In the genomic region with DNA sequence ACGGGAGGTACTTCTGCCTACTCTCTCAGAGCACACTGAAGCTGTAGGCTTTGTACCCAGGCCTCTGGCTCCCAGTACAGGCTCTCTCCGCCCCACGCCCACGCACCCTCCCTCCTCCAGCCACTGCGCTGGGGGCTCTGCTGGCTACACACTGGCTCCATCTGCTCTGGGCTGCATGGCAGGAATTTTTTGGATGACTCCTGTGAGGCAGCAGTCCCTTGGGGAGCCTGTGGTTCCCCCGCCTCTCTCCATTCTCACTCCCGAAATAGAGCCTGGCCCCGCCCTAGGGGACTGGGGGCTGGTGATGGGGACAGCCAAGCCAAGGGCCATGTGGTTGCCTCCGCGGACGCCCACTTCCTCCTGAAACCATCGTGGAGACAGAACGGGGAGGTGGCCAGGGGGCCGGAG, we compare ENCODE assay signal across 15 cellular contexts. TPM values are rescaled to one million over a fixed set of nuclear protein-coding genes. Genes with fewer than 3 reads are reported as not detected.
DNase-seq lines count a peak whose midpoint lies in the region; ATAC-seq, FAIRE-seq and TF ChIP-seq lines count a peak whose summit lies in the region.
"Had no signal": no experiment of that assay in that cellular context is flagged by ENCODE, and none has a peak within 500 bp of the region (broad histone marks: within the 10 kb centered on the region; RNA-seq: fewer than 3 reads in every experiment).

No MANE protein-coding gene starts in this region.

- no peaks in the 10 kb centered on the region for H3K9me2 ChIP-seq in GM23338 (ENCODE audit: insufficient read depth)

- H3K4me3 ChIP-seq in BLaER1 treated with 17β-estradiol and CSF1 and Interleukin-3, amounts not matched to agents 10 nM and 100 nM: peak overlapping the region in 2 of 10 experiments; percentile 25 to 41; a peak in 3 of 20 replicates
- no peak overlapping the region for H3K4me3 ChIP-seq in pancreas
- no peak overlapping the region for H3K4me3 ChIP-seq in MG63
- no peak overlapping the region for H3K4me3 ChIP-seq in GM23338
- H3K4me3 ChIP-seq: Peyer's patch had no signal

- DNase-seq in NCI-H1694 (lab: John Stamatoyannopoulos, UW) (peak; percentile 78), pancreas (peak in 4 of 6 donors; percentile 17 to 42 (median 35)), MG63 (no peak), GM19238 (ENCODE audit: insufficient read length, low spot score) (no peak), GM23338 (ENCODE audit: low spot score) (no peak)
- DNase-seq: activated gamma-delta T cell treated with Interleukin-2 at 50 U/mL for 16 hours; CD8-positive, alpha-beta memory T cell; H9; NCI-H1417 had no signal

- ATAC-seq in pancreas (peak in 2 of 4 donors; percentile 21 to 44), GM19395 (IDR thresholded peaks at IDR 0.05; ENCODE audit: unreplicated experiment) (no peak), GM23338 (no peak)
- ATAC-seq: activated CD4-positive, CD25-positive, alpha-beta regulatory T cell treated with anti-CD3 and anti-CD28 coated beads, Interleukin-2, amount 50 U/mL, for 24 hours had no signal

- TF ChIP-seq CTCF in pancreas (IDR thresholded peaks at IDR 0.05) (no peak), GM23338 (conservative IDR thresholded peaks at IDR 0.05; ENCODE audit: low read depth in 2 of 2) (no peak)

- WGBS in pancreas, 2 donors: 55 to 62% methylated on average over 14 of the region's 14 CpGs

- peak; percentile 81 for FAIRE-seq in endometrium (lab: Jason Lieb, UNC)
- FAIRE-seq in pancreas (lab: Jason Lieb, UNC): no peak
- FAIRE-seq: GM18507 had no signal

- no peak overlapping the region for H3K27ac Mint-ChIP-seq in GM23338
- H3K27ac Mint-ChIP-seq: CD8-positive, alpha-beta memory T cell had no signal

- no peaks in the 10 kb centered on the region for H3K79me2 ChIP-seq in GM23338 (replicated peaks; ENCODE audit: insufficient read depth)

- H3K9ac ChIP-seq in BLaER1 treated with 17β-estradiol and CSF1 and Interleukin-3, amounts not matched to agents 10 nM and 100 nM: peak overlapping the region in 10 of 11 experiments; percentile 2 to 58 (median 39); a peak in 15 of 22 replicates

- intact Hi-C loops in pancreas (cut with DNase I): no loop called here

- H3K27me3 ChIP-seq in BLaER1 treated with 17β-estradiol and CSF1 and Interleukin-3, amounts not matched to agents 10 nM and 100 nM: peaks cover 0 to 12% (median 9%) of the 10 kb centered on the region in 11 experiments; a peak in 8 of 22 replicates
- H3K27me3 ChIP-seq in pancreas (no peaks in the 10 kb centered on the region), MG63 (no peaks in the 10 kb centered on the region), GM23338 (ENCODE audit: insufficient read depth) (no peaks in the 10 kb centered on the region)
- H3K27me3 ChIP-seq: Peyer's patch had no signal

- H3K4me3 Mint-ChIP-seq in GM23338: no peak overlapping the region
- H3K4me3 Mint-ChIP-seq: CD8-positive, alpha-beta memory T cell; H9 had no signal

- H2AFZ ChIP-seq in GM23338: no peak overlapping the region

- no peaks in the 10 kb centered on the region for H3K36me3 ChIP-seq in BLaER1 treated with 17β-estradiol and CSF1 and Interleukin-3, amounts not matched to agents 10 nM and 100 nM
- H3K36me3 ChIP-seq in pancreas: no peaks in the 10 kb centered on the region
- no peaks in the 10 kb centered on the region for H3K36me3 ChIP-seq in MG63
- no peaks in the 10 kb centered on the region for H3K36me3 ChIP-seq in GM23338 (ENCODE audit: insufficient read depth)
- H3K36me3 ChIP-seq: Peyer's patch had no signal

- no peaks in the 10 kb centered on the region for H3K9me3 ChIP-seq in BLaER1 treated with 17β-estradiol and CSF1 and Interleukin-3, amounts not matched to agents 10 nM and 100 nM (replicated peaks in 1 of 11)
- H3K9me3 ChIP-seq in pancreas (no peaks in the 10 kb centered on the region), MG63 (no peaks in the 10 kb centered on the region)
- H3K9me3 ChIP-seq: Peyer's patch had no signal

- peaks cover 39 to 65% (median 51%) of the 10 kb centered on the region in 10 experiments for H3K4me1 ChIP-seq in BLaER1 treated with 17β-estradiol and CSF1 and Interleukin-3, amounts not matched to agents 10 nM and 100 nM
- H3K4me1 ChIP-seq in pancreas (no peaks in the 10 kb centered on the region), GM23338 (ENCODE audit: insufficient read depth) (peaks cover 6% of the 10 kb centered on the region; the same call in 1 of the 2 replicates)
- H3K4me1 ChIP-seq: Peyer's patch had no signal

- peak overlapping the region; percentile 79 to 98 (median 91) for H3K4me2 ChIP-seq in BLaER1 treated with 17β-estradiol and CSF1 and Interleukin-3, amounts not matched to agents 10 nM and 100 nM
- H3K4me2 ChIP-seq in GM23338: no peak overlapping the region

- peaks cover 16% of the 10 kb centered on the region for H3K27me3 Mint-ChIP-seq in GM23338 (ENCODE audit: insufficient read depth, low read depth, poor library complexity)

- no peaks in the 10 kb centered on the region; the same call in 2 of the 3 replicates for H3K36me3 Mint-ChIP-seq in GM23338 (ENCODE audit: low read depth)
- H3K36me3 Mint-ChIP-seq: CD8-positive, alpha-beta memory T cell had no signal

- H3K27ac ChIP-seq in BLaER1 treated with 17β-estradiol and CSF1 and Interleukin-3, amounts not matched to agents 10 nM and 100 nM: peak overlapping the region in 6 of 11 experiments; percentile 1 to 59 (median 40); a peak in 10 of 22 replicates
- H3K27ac ChIP-seq in pancreas: no peak overlapping the region
- H3K27ac ChIP-seq in GM23338 (ENCODE audit: low read depth): no peak overlapping the region
- H3K27ac ChIP-seq: Peyer's patch had no signal

- H3F3A ChIP-seq in GM23338 (replicated peaks; ENCODE audit: low read depth): no peaks in the 10 kb centered on the region

- H3K9me3 Mint-ChIP-seq in GM23338: no peaks in the 10 kb centered on the region
- H3K9me3 Mint-ChIP-seq: H9 had no signal

- peaks cover 0 to 38% (median 0%) of the 10 kb centered on the region in 11 experiments; a peak in 4 of 22 replicates for H4K20me1 ChIP-seq in BLaER1 treated with 17β-estradiol and CSF1 and Interleukin-3, amounts not matched to agents 10 nM and 100 nM
- H4K20me1 ChIP-seq in GM23338 (replicated peaks; ENCODE audit: insufficient read depth): no peaks in the 10 kb centered on the region

- H3K4me1 Mint-ChIP-seq in GM23338: peaks cover 13% of the 10 kb centered on the region
- H3K4me1 Mint-ChIP-seq: CD8-positive, alpha-beta memory T cell had no signal

TF ChIP-seq in GM23338, 12 proteins besides CTCF, POLR2A, EP300 and RAD21 (continues in another document):
- no peak for TF ChIP-seq CREB1 (CRISPR knock-in tag; IDR thresholded peaks at IDR 0.05; ENCODE audit: low read depth)
- TF ChIP-seq POLR2AphosphoS5 (IDR thresholded peaks at IDR 0.05; ENCODE audit: low read depth): no peak
- TF ChIP-seq EZH2 (IDR thresholded peaks at IDR 0.05; ENCODE audit: low read depth, unreplicated experiment): no peak
- TF ChIP-seq, protein P1, sequence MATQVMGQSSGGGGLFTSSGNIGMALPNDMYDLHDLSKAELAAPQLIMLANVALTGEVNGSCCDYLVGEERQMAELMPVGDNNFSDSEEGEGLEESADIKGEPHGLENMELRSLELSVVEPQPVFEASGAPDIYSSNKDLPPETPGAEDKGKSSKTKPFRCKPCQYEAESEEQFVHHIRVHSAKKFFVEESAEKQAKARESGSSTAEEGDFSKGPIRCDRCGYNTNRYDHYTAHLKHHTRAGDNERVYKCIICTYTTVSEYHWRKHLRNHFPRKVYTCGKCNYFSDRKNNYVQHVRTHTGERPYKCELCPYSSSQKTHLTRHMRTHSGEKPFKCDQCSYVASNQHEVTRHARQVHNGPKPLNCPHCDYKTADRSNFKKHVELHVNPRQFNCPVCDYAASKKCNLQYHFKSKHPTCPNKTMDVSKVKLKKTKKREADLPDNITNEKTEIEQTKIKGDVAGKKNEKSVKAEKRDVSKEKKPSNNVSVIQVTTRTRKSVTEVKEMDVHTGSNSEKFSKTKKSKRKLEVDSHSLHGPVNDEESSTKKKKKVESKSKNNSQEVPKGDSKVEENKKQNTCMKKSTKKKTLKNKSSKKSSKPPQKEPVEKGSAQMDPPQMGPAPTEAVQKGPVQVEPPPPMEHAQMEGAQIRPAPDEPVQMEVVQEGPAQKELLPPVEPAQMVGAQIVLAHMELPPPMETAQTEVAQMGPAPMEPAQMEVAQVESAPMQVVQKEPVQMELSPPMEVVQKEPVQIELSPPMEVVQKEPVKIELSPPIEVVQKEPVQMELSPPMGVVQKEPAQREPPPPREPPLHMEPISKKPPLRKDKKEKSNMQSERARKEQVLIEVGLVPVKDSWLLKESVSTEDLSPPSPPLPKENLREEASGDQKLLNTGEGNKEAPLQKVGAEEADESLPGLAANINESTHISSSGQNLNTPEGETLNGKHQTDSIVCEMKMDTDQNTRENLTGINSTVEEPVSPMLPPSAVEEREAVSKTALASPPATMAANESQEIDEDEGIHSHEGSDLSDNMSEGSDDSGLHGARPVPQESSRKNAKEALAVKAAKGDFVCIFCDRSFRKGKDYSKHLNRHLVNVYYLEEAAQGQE (IDR thresholded peaks at IDR 0.05; ENCODE audit: unreplicated experiment): no peak
- no peak for TF ChIP-seq STAT1 (IDR thresholded peaks at IDR 0.05; ENCODE audit: unreplicated experiment)
- no peak for TF ChIP-seq NANOG (IDR thresholded peaks at IDR 0.05; ENCODE audit: borderline replicate concordance)
- TF ChIP-seq, protein P2, sequence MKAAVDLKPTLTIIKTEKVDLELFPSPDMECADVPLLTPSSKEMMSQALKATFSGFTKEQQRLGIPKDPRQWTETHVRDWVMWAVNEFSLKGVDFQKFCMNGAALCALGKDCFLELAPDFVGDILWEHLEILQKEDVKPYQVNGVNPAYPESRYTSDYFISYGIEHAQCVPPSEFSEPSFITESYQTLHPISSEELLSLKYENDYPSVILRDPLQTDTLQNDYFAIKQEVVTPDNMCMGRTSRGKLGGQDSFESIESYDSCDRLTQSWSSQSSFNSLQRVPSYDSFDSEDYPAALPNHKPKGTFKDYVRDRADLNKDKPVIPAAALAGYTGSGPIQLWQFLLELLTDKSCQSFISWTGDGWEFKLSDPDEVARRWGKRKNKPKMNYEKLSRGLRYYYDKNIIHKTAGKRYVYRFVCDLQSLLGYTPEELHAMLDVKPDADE (IDR thresholded peaks at IDR 0.05): no peak

RNA-seq across cellular contexts. Expression of a gene that starts 58.1 kb away (rescaled TPM):
- 1 to 10 TPM; 1.1 to 6.8 (median 3.0) TPM for total RNA-seq in pancreas
- polyA plus RNA-seq in pancreas: 1 to 10 TPM; 1.9 to 5.3 TPM
- 2.3 and 7.8 TPM in 2 replicates for total RNA-seq in MG63 (2014; rRNA removed; shearing (Covaris generic); ENCODE audit: low replicate concordance)
- 16.3 and 16.6 TPM in 2 replicates for total RNA-seq in GM23338 (2014; rRNA removed; shearing (Covaris generic))
- polyA plus RNA-seq in GM23338 (2016; fragmentation: Nextera tagmentation; extraction: Ambion mirVana): 3.0 and 4.1 TPM in 2 replicates
- total RNA-seq: CD8-positive, alpha-beta memory T cell had no signal
- polyA plus RNA-seq: CD8-positive, alpha-beta memory T cell had no signal

Comparison
In these comparisons a context has a peak if more than half of its experiments do, and no peak if none do; other contexts are left out.
1. H3K27ac ChIP-seq: peak in BLaER1 treated with 17β-estradiol and CSF1 and Interleukin-3, amounts not matched to agents 10 nM and 100 nM (6 of 11); none in pancreas (0 of 4) and GM23338 (single experiment).
2. DNase-seq: peak in NCI-H1694 (single experiment) and pancreas (4 of 6); none in MG63 (single experiment), GM19238 (single experiment) and GM23338 (single experiment).